Comparison of ENCODE assay signal across 11 cellular contexts in genomic region chr4:112282860-112283667, GRCh38. TPM values are rescaled to one million over a fixed set of nuclear protein-coding genes. Genes with fewer than 3 reads are reported as not detected.
A peak's percentile ranks its signal among the peaks of the same experiment; 100 is the strongest.
DNase-seq lines count a peak whose midpoint lies in the region; ATAC-seq and TF ChIP-seq lines count a peak whose summit lies in the region.
"Had no signal": no experiment of that assay in that cellular context is flagged by ENCODE, and none has a peak within 500 bp of the region (broad histone marks: within the 10 kb centered on the region; RNA-seq: fewer than 3 reads in every experiment).

No MANE protein-coding gene starts in this region.

- no peak for ATAC-seq in stimulated activated naive CD8-positive, alpha-beta T cell treated with anti-CD3 and anti-CD28 coated beads, Interleukin-15, Interleukin-2, amounts not matched to agents 100 U/mL and 50 U/mL, for 24 hours
- ATAC-seq in activated B cell treated with CpG ODN at 0.5 μM for 24 hours (ENCODE audit: low read depth): no peak
- no peak for ATAC-seq in HG03159 (IDR thresholded peaks at IDR 0.05; ENCODE audit: unreplicated experiment)

- WGBS in hepatocyte (ENCODE audit: low lambda C conversion rate, missing lambda C conversion rate): 49% methylated on average over 4 of the region's 4 CpGs

- H3K9me2 ChIP-seq in hepatocyte (replicated peaks; ENCODE audit: insufficient read depth): no peaks in the 10 kb centered on the region

- peaks cover 80% of the 10 kb centered on the region for H3K4me1 Mint-ChIP-seq in stimulated activated naive CD8-positive, alpha-beta T cell treated with anti-CD3 and anti-CD28 coated beads, Interleukin-15, Interleukin-2, amounts not matched to agents 100 ng/mL and 50 ng/mL, for 24 hours (ENCODE audit: low read depth)
- peaks cover 87% of the 10 kb centered on the region for H3K4me1 Mint-ChIP-seq in activated B cell treated with CpG ODN at 0.5 μM for 24 hours

- no peaks in the 10 kb centered on the region for H3K9me3 ChIP-seq in hepatocyte (ENCODE audit: low read depth)

- intact Hi-C loops in activated B cell treated with CpG ODN at 0.5 μM for 24 hours (cut with micrococcal nuclease): no loop called here

- H3K27ac ChIP-seq in hepatocyte: peak overlapping the region; percentile 24

- H4K20me1 ChIP-seq in hepatocyte (ENCODE audit: insufficient read depth, poor library complexity, severe bottlenecking): no peaks in the 10 kb centered on the region

- H3K79me2 ChIP-seq in hepatocyte: peaks cover 42% of the 10 kb centered on the region

- H3K4me3 ChIP-seq in hepatocyte: no peak overlapping the region

- H3K4me1 ChIP-seq in hepatocyte (ENCODE audit: insufficient read depth): peaks cover 11% of the 10 kb centered on the region

- no peaks in the 10 kb centered on the region for H3K9me3 Mint-ChIP-seq in stimulated activated naive CD8-positive, alpha-beta T cell treated with anti-CD3 and anti-CD28 coated beads, Interleukin-15, Interleukin-2, amounts not matched to agents 100 ng/mL and 50 ng/mL, for 24 hours
- H3K9me3 Mint-ChIP-seq in activated B cell treated with CpG ODN at 0.5 μM for 24 hours: peaks cover 4% of the 10 kb centered on the region

- peaks cover 33% of the 10 kb centered on the region for H3K36me3 Mint-ChIP-seq in stimulated activated naive CD8-positive, alpha-beta T cell treated with anti-CD3 and anti-CD28 coated beads, Interleukin-15, Interleukin-2, amounts not matched to agents 100 ng/mL and 50 ng/mL, for 24 hours (ENCODE audit: low read depth)
- peaks cover 41% of the 10 kb centered on the region for H3K36me3 Mint-ChIP-seq in activated B cell treated with CpG ODN at 0.5 μM for 24 hours (ENCODE audit: low read depth)

- H3K27ac Mint-ChIP-seq in stimulated activated naive CD8-positive, alpha-beta T cell treated with anti-CD3 and anti-CD28 coated beads, Interleukin-15, Interleukin-2, amounts not matched to agents 100 ng/mL and 50 ng/mL, for 24 hours: peak overlapping the region; percentile 21
- peak overlapping the region; percentile 82 for H3K27ac Mint-ChIP-seq in activated B cell treated with CpG ODN at 0.5 μM for 24 hours

- no peaks in the 10 kb centered on the region for H3K27me3 ChIP-seq in hepatocyte

- H2AFZ ChIP-seq in hepatocyte: no peak overlapping the region

- TF ChIP-seq CTCF in activated B cell treated with CpG ODN at 0.5 μM for 24 hours (IDR thresholded peaks at IDR 0.05): no peak
- no peak for TF ChIP-seq CTCF in hepatocyte (IDR thresholded peaks at IDR 0.05; ENCODE audit: poor library complexity)

- peak overlapping the region; percentile 95 for H3K4me3 Mint-ChIP-seq in stimulated activated naive CD8-positive, alpha-beta T cell treated with anti-CD3 and anti-CD28 coated beads, Interleukin-15, Interleukin-2, amounts not matched to agents 100 ng/mL and 50 ng/mL, for 24 hours
- peak overlapping the region; percentile 98 for H3K4me3 Mint-ChIP-seq in activated B cell treated with CpG ODN at 0.5 μM for 24 hours

- DNase-seq in stimulated activated naive CD8-positive, alpha-beta T cell treated with anti-CD3 and anti-CD28 coated beads, Interleukin-15, Interleukin-2, amounts not matched to agents 100 U/mL and 50 U/mL, for 24 hours: no peak
- DNase-seq in activated B cell treated with CpG ODN at 0.5 μM for 24 hours: no peak
- no peak for DNase-seq in hepatocyte (ENCODE audit: low spot score)
- no peak for DNase-seq in UCSD-AML1 (lab: John Stamatoyannopoulos, UW; ENCODE audit: unreplicated experiment)
- DNase-seq in HK-2 (ENCODE audit: unreplicated experiment): no peak
- no peak for DNase-seq in iPS-NIHi7 (ENCODE audit: extremely low spot score)
- DNase-seq: AML-193, cortex of kidney, islet precursor cell had no signal

- CTCF ChIA-PET in activated B cell treated with CpG ODN at 0.5 μM for 24 hours (lab: Charles Lee): interaction anchor here (1.3 kb wide), 1 partner anchor 16 kb away, joined by 3 read pairs; no protein-coding TSS in a partner anchor

- H3K27me3 Mint-ChIP-seq in stimulated activated naive CD8-positive, alpha-beta T cell treated with anti-CD3 and anti-CD28 coated beads, Interleukin-15, Interleukin-2, amounts not matched to agents 100 ng/mL and 50 ng/mL, for 24 hours: no peaks in the 10 kb centered on the region
- H3K27me3 Mint-ChIP-seq in activated B cell treated with CpG ODN at 0.5 μM for 24 hours: no peaks in the 10 kb centered on the region

- H3K4me2 ChIP-seq in hepatocyte: peak overlapping the region; percentile 87

- POLR2A ChIA-PET in activated B cell treated with CpG ODN at 0.5 μM for 24 hours (lab: Charles Lee): interaction anchor here (0.5 to 3.2 kb wide), 3 partner anchors 14 to 62 kb away, joined by 3 to 27 read pairs (median 5); partner anchors contain the start of gene ALPK1

- H3K36me3 ChIP-seq in hepatocyte (replicated peaks; ENCODE audit: insufficient read depth, low read depth): no peaks in the 10 kb centered on the region

RNA-seq across cellular contexts. Expression of gene TIFA, which starts 2.6 kb away (rescaled TPM):
- total RNA-seq in activated B cell treated with CpG ODN at 0.5 μM for 24 hours (36.4 and 43.4 TPM in 2 replicates), hepatocyte (20.2 and 21.7 TPM in 2 replicates)
- 16.5 and 18.3 TPM in 2 replicates for polyA plus RNA-seq in hepatocyte

RNA-seq across cellular contexts. Expression of gene ALPK1, which starts 14.1 kb away (rescaled TPM):
- 23.1 and 26.7 TPM in 2 replicates for total RNA-seq in activated B cell treated with CpG ODN at 0.5 μM for 24 hours
- 14.8 and 16.6 TPM in 2 replicates for total RNA-seq in hepatocyte
- 6.2 and 7.1 TPM in 2 replicates for polyA plus RNA-seq in hepatocyte

RNA-seq across cellular contexts. Expression of gene AP1AR, which starts 51.5 kb away (rescaled TPM):
- total RNA-seq in activated B cell treated with CpG ODN at 0.5 μM for 24 hours: 20.1 and 24.3 TPM in 2 replicates
- total RNA-seq in hepatocyte: 36.8 and 48.1 TPM in 2 replicates
- polyA plus RNA-seq in hepatocyte: 19.4 and 22.6 TPM in 2 replicates
